8 cellular contexts compared by ENCODE assay signal in the genomic region with DNA sequence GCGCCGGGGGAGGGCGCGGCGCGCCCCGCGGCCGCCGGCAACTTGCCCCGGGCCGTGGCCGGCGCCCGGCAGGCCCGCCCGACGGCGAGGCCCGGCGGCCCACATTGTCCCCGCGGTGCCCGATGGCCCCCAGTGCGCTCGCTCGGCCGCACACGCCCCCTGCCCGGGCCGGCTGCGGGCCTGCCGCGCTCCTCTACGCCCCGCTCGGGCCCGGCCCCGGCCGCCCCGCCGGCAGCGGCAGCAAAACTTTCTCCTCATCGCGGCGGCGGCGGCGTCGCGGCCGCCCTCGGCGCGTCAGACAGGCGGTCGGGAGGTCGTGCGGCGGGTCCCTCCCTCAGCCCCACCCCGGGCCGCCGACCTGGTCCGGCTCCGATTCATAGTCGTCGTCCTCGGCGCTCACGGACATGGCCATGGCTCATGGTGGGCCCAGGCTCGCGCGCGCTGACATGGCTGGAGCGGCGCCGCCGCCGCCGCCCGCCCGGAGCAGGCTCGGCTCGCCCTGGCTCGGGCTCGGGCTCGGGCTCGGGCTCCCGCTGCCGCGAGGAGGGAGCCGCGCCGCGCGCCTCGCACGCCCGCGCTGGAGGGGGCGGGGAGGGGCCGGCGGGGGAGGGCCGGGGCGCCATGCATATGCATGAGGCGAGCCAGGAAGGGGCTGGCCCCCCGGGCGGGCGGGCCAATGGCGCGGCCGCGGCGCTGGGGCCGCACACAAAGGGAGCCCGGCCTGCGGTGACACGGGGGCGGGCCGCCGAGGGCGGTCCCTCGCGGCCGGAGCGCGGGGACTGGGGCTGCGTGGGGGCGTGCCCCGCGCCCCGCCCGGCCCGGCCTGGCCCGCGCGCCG.
A peak's percentile ranks its signal among the peaks of the same experiment; 100 is the strongest.
DNase-seq lines count a peak whose midpoint lies in the region; ATAC-seq, FAIRE-seq and TF ChIP-seq lines count a peak whose summit lies in the region.

No MANE protein-coding gene starts in this region.

- peak overlapping the region in 3 of 5 donors; percentile 70 to 91 (median 76) for H3K27ac ChIP-seq in adrenal gland
- peak overlapping the region; percentile 71 for H3K27ac ChIP-seq in right cardiac atrium (ENCODE audit: low read length)
- peak overlapping the region; percentile 52 for H3K27ac ChIP-seq in rectal smooth muscle tissue (ENCODE audit: low read depth, low read length)
- H3K27ac ChIP-seq in vagina: peak overlapping the region; percentile 76

- intact Hi-C loops in adrenal gland (cut with DNase I) (no loop called here), right cardiac atrium (cut with DNase I) (no loop called here), vagina (cut with DNase I) (no loop called here)

- no peak for TF ChIP-seq POLR2A in GM12891 (IDR thresholded peaks at IDR 0.05; ENCODE audit: low read depth, low read length)
- peak; percentile 29 to 46 for TF ChIP-seq POLR2A in adrenal gland (IDR thresholded peaks at IDR 0.05)
- peak in 1 of 2 donors; percentile 40 for TF ChIP-seq POLR2A in vagina (IDR thresholded peaks at IDR 0.05)

- peak overlapping the region in 1 of 4 donors; percentile 80 for H3K4me3 ChIP-seq in adrenal gland
- H3K4me3 ChIP-seq in right cardiac atrium (ENCODE audit: low read length): peak overlapping the region; percentile 94
- H3K4me3 ChIP-seq in rectal smooth muscle tissue (ENCODE audit: low read length): peak overlapping the region; percentile 75
- H3K4me3 ChIP-seq in vagina: peak overlapping the region; percentile 64 to 84

- no peaks in the 10 kb centered on the region for H3K9me3 ChIP-seq in adrenal gland (replicated peaks in 1 of 3)
- H3K9me3 ChIP-seq in right cardiac atrium (ENCODE audit: control insufficient read depth, low read length): no peaks in the 10 kb centered on the region
- no peaks in the 10 kb centered on the region for H3K9me3 ChIP-seq in vagina

- FAIRE-seq in GM12891 (lab: Jason Lieb, UNC): peak; percentile 98

- H3K4me1 ChIP-seq in adrenal gland (replicated peaks in 1 of 2): peaks cover 6 to 19% of the 10 kb centered on the region in 2 donors
- H3K4me1 ChIP-seq in right cardiac atrium (ENCODE audit: control insufficient read depth, insufficient read depth, low read length): no peaks in the 10 kb centered on the region
- H3K4me1 ChIP-seq in rectal smooth muscle tissue (ENCODE audit: control insufficient read depth, insufficient read depth, low read length): peaks cover 2% of the 10 kb centered on the region
- H3K4me1 ChIP-seq in vagina: peaks cover 32% of the 10 kb centered on the region

- DNase-seq in GM12891 (ENCODE audit: insufficient read length, low spot score) (peak; percentile 93), NCI-H1048 (lab: John Stamatoyannopoulos, UW) (peak; percentile 77), T follicular helper cell (ENCODE audit: low read depth) (peak; percentile 83), adrenal gland (peak; percentile 86 to 94 (median 92)), right cardiac atrium (peak; percentile 92 to 98 (median 97)), vagina (ENCODE audit: extremely low spot score in 2 of 2) (no peak)

- H3K9ac ChIP-seq in rectal smooth muscle tissue (ENCODE audit: low read length): no peak overlapping the region

- no peak for TF ChIP-seq CTCF in adrenal gland (IDR thresholded peaks at IDR 0.05)
- no peak for TF ChIP-seq CTCF in vagina (IDR thresholded peaks at IDR 0.05)

- 0% methylated on average over 106 to 134 of the region's 138 CpGs; no CpG with 5 or more reads in 2 of the 4 donors for WGBS in adrenal gland, 4 donors
- WGBS in right cardiac atrium: under 1% methylated on average over 138 of the region's 138 CpGs

- H3K36me3 ChIP-seq in adrenal gland (replicated peaks in 1 of 2): no peaks in the 10 kb centered on the region
- no peaks in the 10 kb centered on the region for H3K36me3 ChIP-seq in rectal smooth muscle tissue (ENCODE audit: control insufficient read depth, insufficient read depth, low read length)
- no peaks in the 10 kb centered on the region for H3K36me3 ChIP-seq in vagina

- ATAC-seq in HG02588 (IDR thresholded peaks at IDR 0.05; ENCODE audit: unreplicated experiment) (peak; percentile 85), right cardiac atrium (peak; percentile 96 to 98)

- H3K27me3 ChIP-seq in adrenal gland: no peaks in the 10 kb centered on the region
- H3K27me3 ChIP-seq in right cardiac atrium (ENCODE audit: control insufficient read depth, insufficient read depth): no peaks in the 10 kb centered on the region
- H3K27me3 ChIP-seq in rectal smooth muscle tissue (ENCODE audit: control insufficient read depth, insufficient read depth, low read length): no peaks in the 10 kb centered on the region
- no peaks in the 10 kb centered on the region for H3K27me3 ChIP-seq in vagina

TF ChIP-seq in GM12891, 5 proteins besides CTCF, POLR2A, EP300 and RAD21:
- no peak for TF ChIP-seq TAF1 (IDR thresholded peaks at IDR 0.05; ENCODE audit: low read depth, low read length)
- TF ChIP-seq POU2F2 (IDR thresholded peaks at IDR 0.05; ENCODE audit: low read depth, low read length): peak; percentile 99
TF ChIP-seq in GM12891: peak in this region for 1.

Comparison
In these comparisons a context has a peak if more than half of its experiments do, and no peak if none do; other contexts are left out.
1. DNase-seq: peak in GM12891 (single experiment), NCI-H1048 (single experiment), T follicular helper cell (single experiment), adrenal gland (7 of 7) and right cardiac atrium (3 of 3); none in vagina (0 of 2).
2. Peak in every context shown above with its lines, with median percentiles within 50 percentile points of each other: H3K27ac ChIP-seq.